In the genomic region with DNA sequence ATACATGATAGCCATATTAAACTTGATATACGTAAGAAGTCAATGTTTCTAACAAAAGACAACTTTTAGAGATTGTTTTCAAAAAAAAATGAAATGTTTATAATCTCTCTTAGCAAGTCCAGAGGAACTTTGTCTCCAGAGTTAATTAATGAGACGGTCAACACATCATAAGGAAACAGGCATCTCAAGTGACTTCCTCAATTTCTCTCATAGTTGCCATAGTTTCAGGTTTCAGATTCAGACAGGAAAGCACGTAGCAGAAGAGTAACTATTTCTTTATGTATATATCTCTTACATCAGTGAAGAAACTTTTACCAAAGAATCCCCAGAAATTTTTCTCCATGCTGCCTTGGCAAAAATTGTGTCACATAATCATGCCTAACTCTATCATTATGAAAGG, we compare ENCODE assay signal across 1 cellular context.
TF ChIP-seq lines count a peak whose summit lies in the region.

No MANE protein-coding gene starts in this region.

TF ChIP-seq in HepG2, 621 proteins besides CTCF, POLR2A, EP300 and RAD21 (continued from another document):
- TF ChIP-seq ZNF782 (CRISPR knock-in tag; IDR thresholded peaks at IDR 0.05; ENCODE audit: borderline replicate concordance): no peak
- TF ChIP-seq AHR (CRISPR knock-in tag; IDR thresholded peaks at IDR 0.05): no peak
- TF ChIP-seq ZNF329 (CRISPR knock-in tag; IDR thresholded peaks at IDR 0.05; ENCODE audit: low read depth): no peak
- TF ChIP-seq RCOR2 (CRISPR knock-in tag; IDR thresholded peaks at IDR 0.05): no peak
- TF ChIP-seq GATA4 (IDR thresholded peaks at IDR 0.05; ENCODE audit: borderline replicate concordance, low read depth): no peak
- no peak for TF ChIP-seq ZNF883 (CRISPR knock-in tag; IDR thresholded peaks at IDR 0.05; ENCODE audit: not compliant biosample characterization)
- TF ChIP-seq ZBTB7A (CRISPR knock-in tag; IDR thresholded peaks at IDR 0.05): no peak
- no peak for TF ChIP-seq ZHX2 (IDR thresholded peaks at IDR 0.05; ENCODE audit: low read depth)
- TF ChIP-seq ZHX2 (CRISPR knock-in tag; IDR thresholded peaks at IDR 0.05; ENCODE audit: borderline replicate concordance): no peak
- TF ChIP-seq SP1 (IDR thresholded peaks at IDR 0.05): no peak
- TF ChIP-seq SP1 (CRISPR knock-in tag; IDR thresholded peaks at IDR 0.05): no peak
